22 cellular contexts compared by ENCODE assay signal in the genomic region with DNA sequence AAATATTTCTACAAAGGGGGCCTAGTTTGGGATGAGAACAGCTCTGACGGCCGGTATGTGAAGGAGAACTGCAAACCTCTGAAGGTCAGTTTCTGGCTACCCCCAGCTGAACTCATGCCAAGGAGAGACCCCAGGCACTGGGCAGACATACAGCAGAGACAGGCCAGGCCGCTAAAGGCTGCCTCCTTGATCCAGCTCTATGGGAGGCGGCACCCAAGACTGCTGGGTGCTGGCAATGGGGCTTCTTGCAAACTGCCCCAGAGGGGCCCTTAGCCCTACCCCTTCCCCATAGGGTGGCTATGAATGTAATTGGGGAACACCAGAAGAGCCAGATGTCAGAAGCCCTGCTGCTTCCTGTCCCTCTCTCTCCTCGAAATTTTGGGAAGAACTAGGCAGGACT. TPM values are rescaled to one million over a fixed set of nuclear protein-coding genes. Genes with fewer than 3 reads are reported as not detected.
A peak's percentile ranks its signal among the peaks of the same experiment; 100 is the strongest.
DNase-seq lines count a peak whose midpoint lies in the region; ATAC-seq and TF ChIP-seq lines count a peak whose summit lies in the region.
"Had no signal": no experiment of that assay in that cellular context is flagged by ENCODE, and none has a peak within 500 bp of the region (broad histone marks: within the 10 kb centered on the region; RNA-seq: fewer than 3 reads in every experiment).

No MANE protein-coding gene starts in this region.

- H3K79me2 ChIP-seq in OCI-LY3 (ENCODE audit: low read length) = peaks cover 18% of the 10 kb centered on the region

- H3K36me3 Mint-ChIP-seq in activated naive CD8-positive, alpha-beta T cell = peaks cover 5% of the 10 kb centered on the region
- H3K36me3 Mint-ChIP-seq in activated naive CD8-positive, alpha-beta T cell treated with anti-CD3 and anti-CD28 coated beads, Interleukin-2, amount 50 U/mL, for 24 hours (ENCODE audit: low read depth) = peaks cover 45% of the 10 kb centered on the region
- H3K36me3 Mint-ChIP-seq in memory B cell (peaks cover 20% of the 10 kb centered on the region), type B pancreatic cell (peaks cover 19% of the 10 kb centered on the region)

- H3K9me3 Mint-ChIP-seq in activated naive CD8-positive, alpha-beta T cell (ENCODE audit: low read depth) = no peaks in the 10 kb centered on the region
- no peaks in the 10 kb centered on the region for H3K9me3 Mint-ChIP-seq in activated naive CD8-positive, alpha-beta T cell treated with anti-CD3 and anti-CD28 coated beads, Interleukin-2, amount 50 U/mL, for 24 hours
- H3K9me3 Mint-ChIP-seq in memory B cell = no peaks in the 10 kb centered on the region
- no peaks in the 10 kb centered on the region for H3K9me3 Mint-ChIP-seq in type B pancreatic cell
- H3K9me3 Mint-ChIP-seq: activated naive CD4-positive, alpha-beta T cell treated with anti-CD3 and anti-CD28 coated beads for 36 hours; dendritic cell treated with granulocyte-macrophage colony-stimulating factor and Interleukin-4, amounts not matched to agents 40 ng/mL and 50 ng/mL, for 4 days had no signal

- no peak for ATAC-seq in activated naive CD8-positive, alpha-beta T cell treated with anti-CD3 and anti-CD28 coated beads, Interleukin-2, amount 50 U/mL, for 24 hours
- no peak for ATAC-seq in memory B cell (ENCODE audit: low read depth)
- ATAC-seq in GM21515 (IDR thresholded peaks at IDR 0.05; ENCODE audit: unreplicated experiment) = no peak
- ATAC-seq in GM18867 (IDR thresholded peaks at IDR 0.05; ENCODE audit: unreplicated experiment) = no peak

- peak overlapping the region; percentile 41 for H3K27ac Mint-ChIP-seq in activated naive CD8-positive, alpha-beta T cell
- H3K27ac Mint-ChIP-seq in activated naive CD8-positive, alpha-beta T cell treated with anti-CD3 and anti-CD28 coated beads, Interleukin-2, amount 50 U/mL, for 24 hours = no peak overlapping the region
- peak overlapping the region; percentile 17 for H3K27ac Mint-ChIP-seq in memory B cell
- peak overlapping the region; percentile 58 for H3K27ac Mint-ChIP-seq in type B pancreatic cell
- H3K27ac Mint-ChIP-seq: activated naive CD4-positive, alpha-beta T cell treated with anti-CD3 and anti-CD28 coated beads for 36 hours; dendritic cell treated with granulocyte-macrophage colony-stimulating factor and Interleukin-4, amounts not matched to agents 40 ng/mL and 50 ng/mL, for 4 days had no signal

- H3K4me1 ChIP-seq in OCI-LY3 (ENCODE audit: low read length) = peaks cover 63% of the 10 kb centered on the region
- H3K4me1 ChIP-seq in colonic mucosa = no peaks in the 10 kb centered on the region
- H3K4me1 ChIP-seq: ascending aorta, HAP-1, uterus had no signal

- intact Hi-C loops in colonic mucosa (cut with DNase I) = no loop called here

- H3K27ac ChIP-seq in OCI-LY3 (ENCODE audit: low read length) (peak overlapping the region; percentile 92), colonic mucosa (no peak overlapping the region)
- H3K27ac ChIP-seq: ascending aorta, C4-2B, SK-N-MC, uterus, WERI-Rb-1 had no signal

- H3K27me3 ChIP-seq in OCI-LY3 (ENCODE audit: low read depth, low read length) (no peaks in the 10 kb centered on the region), colonic mucosa (no peaks in the 10 kb centered on the region)
- H3K27me3 ChIP-seq: ascending aorta, uterus had no signal

- H3K4me3 Mint-ChIP-seq in activated naive CD8-positive, alpha-beta T cell = no peak overlapping the region
- H3K4me3 Mint-ChIP-seq in activated naive CD8-positive, alpha-beta T cell treated with anti-CD3 and anti-CD28 coated beads, Interleukin-2, amount 50 U/mL, for 24 hours = no peak overlapping the region
- H3K4me3 Mint-ChIP-seq in memory B cell = no peak overlapping the region
- no peak overlapping the region for H3K4me3 Mint-ChIP-seq in type B pancreatic cell
- H3K4me3 Mint-ChIP-seq: activated naive CD4-positive, alpha-beta T cell treated with anti-CD3 and anti-CD28 coated beads for 36 hours; dendritic cell treated with granulocyte-macrophage colony-stimulating factor and Interleukin-4, amounts not matched to agents 40 ng/mL and 50 ng/mL, for 4 days had no signal

- no peak overlapping the region for H3K4me2 ChIP-seq in OCI-LY3 (ENCODE audit: low read length)

- H3K9me3 ChIP-seq in OCI-LY3 (ENCODE audit: insufficient read depth, low read length) (no peaks in the 10 kb centered on the region), colonic mucosa (no peaks in the 10 kb centered on the region)
- H3K9me3 ChIP-seq: ascending aorta, HAP-1, uterus had no signal

- peaks cover 41% of the 10 kb centered on the region for H3K4me1 Mint-ChIP-seq in activated naive CD8-positive, alpha-beta T cell (ENCODE audit: low read depth)
- peaks cover 29% of the 10 kb centered on the region for H3K4me1 Mint-ChIP-seq in activated naive CD8-positive, alpha-beta T cell treated with anti-CD3 and anti-CD28 coated beads, Interleukin-2, amount 50 U/mL, for 24 hours
- peaks cover 41% of the 10 kb centered on the region for H3K4me1 Mint-ChIP-seq in memory B cell
- H3K4me1 Mint-ChIP-seq in type B pancreatic cell (ENCODE audit: unreplicated experiment) = no peaks in the 10 kb centered on the region

- H3K4me3 ChIP-seq in OCI-LY3 (ENCODE audit: low read length) (no peak overlapping the region), colonic mucosa (no peak overlapping the region)
- H3K4me3 ChIP-seq: ascending aorta, HAP-1, SK-N-MC, uterus had no signal

- DNase-seq in activated naive CD8-positive, alpha-beta T cell treated with anti-CD3 and anti-CD28 coated beads, Interleukin-2, amount 50 U/mL, for 24 hours = no peak
- DNase-seq in memory B cell (ENCODE audit: low spot score in 2 of 2) (no peak), type B pancreatic cell (ENCODE audit: extremely low spot score, unreplicated experiment) (no peak), colonic mucosa (no peak)
- DNase-seq: activated naive CD4-positive, alpha-beta T cell treated with anti-CD3 and anti-CD28 coated beads for 36 hours; activated T-cell treated with anti-CD3 and anti-CD28 coated beads for 4 hours; EL; NCI-H1048; NCI-H187; NCI-H526 treated with DMSO at 0.1 percent for 48 hours; T-helper 2 cell; uterus; WERI-Rb-1 had no signal

- H3K36me3 ChIP-seq in OCI-LY3 (replicated peaks; ENCODE audit: low read depth, low read length) (peaks cover 82% of the 10 kb centered on the region), colonic mucosa (peaks cover 30% of the 10 kb centered on the region)
- H3K36me3 ChIP-seq: uterus had no signal

- peaks cover 26% of the 10 kb centered on the region for H4K20me1 ChIP-seq in OCI-LY3 (ENCODE audit: insufficient read depth, low read length)

- H3K9ac ChIP-seq in OCI-LY3 (ENCODE audit: low read length) (no peak overlapping the region), colonic mucosa (ENCODE audit: low read depth in 2 of 2, low read length in 2 of 2) (no peak overlapping the region)

- TF ChIP-seq CTCF in OCI-LY3 (IDR thresholded peaks at IDR 0.05; ENCODE audit: low read depth, low read length) = no peak
- TF ChIP-seq CTCF in type B pancreatic cell (conservative IDR thresholded peaks at IDR 0.05) = no peak
- TF ChIP-seq CTCF in colonic mucosa (IDR thresholded peaks at IDR 0.05) = no peak

- H2AFZ ChIP-seq in OCI-LY3 (ENCODE audit: low read depth, low read length) = no peak overlapping the region

- H3K27me3 Mint-ChIP-seq in activated naive CD8-positive, alpha-beta T cell = no peaks in the 10 kb centered on the region
- no peaks in the 10 kb centered on the region for H3K27me3 Mint-ChIP-seq in activated naive CD8-positive, alpha-beta T cell treated with anti-CD3 and anti-CD28 coated beads, Interleukin-2, amount 50 U/mL, for 24 hours
- no peaks in the 10 kb centered on the region for H3K27me3 Mint-ChIP-seq in memory B cell
- no peaks in the 10 kb centered on the region for H3K27me3 Mint-ChIP-seq in type B pancreatic cell
- H3K27me3 Mint-ChIP-seq: dendritic cell treated with granulocyte-macrophage colony-stimulating factor and Interleukin-4, amounts not matched to agents 40 ng/mL and 50 ng/mL, for 4 days had no signal

RNA-seq across cellular contexts. Expression of a gene that starts 13.3 kb away (rescaled TPM):
- total RNA-seq in type B pancreatic cell (ENCODE audit: low replicate concordance) (73.6 and 76.5 TPM in 2 replicates), colonic mucosa (10 to 100 TPM; 83.5 to 88.9 TPM)
